ENCODE assay signal across 8 cellular contexts in the genomic region with DNA sequence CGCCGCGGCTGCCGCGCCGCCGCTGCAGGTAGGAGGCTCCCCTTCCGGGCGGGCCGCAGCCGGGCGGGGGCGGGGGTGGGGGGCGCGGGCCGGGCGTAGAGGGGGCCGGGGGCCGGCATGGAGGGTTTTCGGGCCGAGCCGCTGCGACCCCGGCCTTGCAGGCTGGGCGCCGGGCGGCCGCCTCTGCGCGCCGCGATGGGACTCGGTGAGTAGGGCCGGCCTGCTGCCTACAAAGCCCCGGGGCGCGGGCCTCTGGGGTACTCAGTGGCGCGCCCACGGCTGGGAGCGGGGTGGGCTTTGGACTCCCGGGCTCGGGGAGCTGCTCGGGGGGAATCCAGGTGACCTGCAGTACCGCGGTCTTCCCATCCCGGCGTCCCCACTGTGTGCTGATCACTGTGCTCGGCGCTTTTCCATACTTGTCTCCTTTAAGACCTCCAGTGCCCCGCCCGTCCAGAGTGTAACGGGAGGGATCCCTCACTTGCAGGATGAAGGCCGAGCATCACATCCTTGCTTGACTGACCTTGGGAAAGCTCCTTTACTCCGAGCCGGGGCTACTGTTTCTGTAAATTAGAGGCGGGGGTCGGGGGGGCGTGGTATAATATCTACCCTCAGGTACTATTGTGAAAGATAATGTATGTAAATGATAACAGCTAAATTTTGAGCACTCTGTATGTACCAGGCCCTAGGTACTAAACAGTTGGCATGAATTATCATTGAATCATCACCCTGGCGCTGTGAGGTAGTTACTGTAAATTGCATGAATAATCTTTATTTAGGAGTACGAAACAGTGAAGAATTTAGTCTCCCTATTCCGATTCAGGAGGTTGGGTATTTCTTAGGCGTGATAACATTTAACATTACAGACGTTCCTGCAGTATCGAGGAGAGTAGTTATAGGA. TPM values are rescaled to one million over a fixed set of nuclear protein-coding genes. Genes with fewer than 3 reads are reported as not detected.
DNase-seq lines count a peak whose midpoint lies in the region; ATAC-seq and TF ChIP-seq lines count a peak whose summit lies in the region.

No MANE protein-coding gene starts in this region.

- TF ChIP-seq CTCF in BE2C (IDR thresholded peaks at IDR 0.05; ENCODE audit: low read depth, low read length) (no peak), PC-3 (conservative IDR thresholded peaks at IDR 0.05; ENCODE audit: low read depth, low read length) (no peak), GM13977 (IDR thresholded peaks at IDR 0.05; ENCODE audit: extremely low read depth, insufficient read depth, missing control alignments) (no peak)

- TSS peak; percentile 68 for BruUV-seq in PC-3 (replicated peaks; lab: Mats Ljungman, UMichigan)

- H3K4me3 ChIP-seq in BE2C (ENCODE audit: low read depth, low read length) (peak overlapping the region; percentile 80), PC-3 (ENCODE audit: low read length) (peak overlapping the region; percentile 92)

- H3K4me2 ChIP-seq in PC-3 (ENCODE audit: low read length) = peak overlapping the region; percentile 99

- ATAC-seq in GM19324 (IDR thresholded peaks at IDR 0.05; ENCODE audit: low FRiP score, unreplicated experiment) (peak; percentile 62), HG03354 (IDR thresholded peaks at IDR 0.05; ENCODE audit: poor library complexity, severe bottlenecking, unreplicated experiment) (peak; percentile 66), PC-3 (peak; percentile 39), left ventricle myocardium superior (peak; percentile 48)

- H3K4me1 ChIP-seq in BE2C (peaks cover 11% of the 10 kb centered on the region), PC-3 (ENCODE audit: insufficient read depth, low read length) (peaks cover 36% of the 10 kb centered on the region)

- DNase-seq in BE2C = peak; percentile 69
- peak; percentile 53 for DNase-seq in PC-3
- peak in 42 of 58 donors; percentile 15 to 79 (median 50) for DNase-seq in anterior cingulate cortex (lab: John Stamatoyannopoulos, UW)
- peak; percentile 48 for DNase-seq in left ventricle myocardium superior
- peak; percentile 60 for DNase-seq in pons (ENCODE audit: low spot score)
- DNase-seq in GM13977 (ENCODE audit: low spot score) = no peak

- H3K9me2 ChIP-seq in PC-3 (replicated peaks; ENCODE audit: low read length) = no peaks in the 10 kb centered on the region

- in situ Hi-C loops in GM13977 (cut with MboI; ENCODE audit: low pct_unique_long_range_greater_than_20kb, low sequenced_read_pairs, unreplicated experiment) = no loop called here

- H3K9ac ChIP-seq in PC-3 (ENCODE audit: low read length) = peak overlapping the region; percentile 90

- H3K36me3 ChIP-seq in BE2C (no peaks in the 10 kb centered on the region), PC-3 (ENCODE audit: low read depth, low read length) (no peaks in the 10 kb centered on the region)

- peak overlapping the region; percentile 61 for H2AFZ ChIP-seq in PC-3 (ENCODE audit: low read length)

- no peaks in the 10 kb centered on the region for H3K27me3 ChIP-seq in BE2C
- H3K27me3 ChIP-seq in PC-3 (ENCODE audit: low read length) = no peaks in the 10 kb centered on the region

- peak overlapping the region; percentile 100 for H3K27ac ChIP-seq in PC-3 (ENCODE audit: low read length)

- H3K9me3 ChIP-seq in BE2C (no peaks in the 10 kb centered on the region), PC-3 (ENCODE audit: low read length) (no peaks in the 10 kb centered on the region)

- POLR2A ChIA-PET in PC-3 (lab: Charles Lee; ENCODE audit: unreplicated experiment) = no interaction called here

- H3F3A ChIP-seq in PC-3 (ENCODE audit: low read length, unreplicated experiment) = peaks cover 5% of the 10 kb centered on the region

- H4K20me1 ChIP-seq in PC-3 (ENCODE audit: low read length) = no peaks in the 10 kb centered on the region

- CTCF ChIA-PET in PC-3 (lab: Charles Lee) = no interaction called here

- peaks cover 48% of the 10 kb centered on the region for H3K79me2 ChIP-seq in PC-3 (ENCODE audit: low read length)

- intact Hi-C loops in PC-3 (cut with micrococcal nuclease) = loop anchor here (2.0 to 5.0 kb wide), 3 partner anchors 75 to 605 kb away; a partner anchor contains a TSS
- intact Hi-C loops in left ventricle myocardium superior (cut with micrococcal nuclease) = no loop called here

RNA-seq across cellular contexts. Expression of a gene that starts 0.7 kb away (rescaled TPM):
- 42.3 TPM for polyA plus RNA-seq in BE2C (2012; ENCODE audit: insufficient read depth, insufficient read length, low read depth)
- total RNA-seq in PC-3 (2014; rRNA removed) (86.9 and 92.7 TPM in 2 replicates), left ventricle myocardium superior (18.1 TPM)

RNA-seq across cellular contexts. Expression of a gene that starts 45.3 kb away (rescaled TPM):
- 0.63 TPM for polyA plus RNA-seq in BE2C (2012; ENCODE audit: insufficient read depth, insufficient read length, low read depth)
- total RNA-seq in PC-3 (2014; rRNA removed) (not detected in 2 replicates), left ventricle myocardium superior (not detected)
